ENCODE assay signal across 8 cellular contexts in genomic region chr3:141368062-141368924, GRCh38. TPM values are rescaled to one million over a fixed set of nuclear protein-coding genes. Genes with fewer than 3 reads are reported as not detected.
DNase-seq lines count a peak whose midpoint lies in the region; ATAC-seq, FAIRE-seq and TF ChIP-seq lines count a peak whose summit lies in the region.

TSS of gene ZBTB38 (plus strand) at chr3:141368504. CDS start at chr3:141442389, 73,885 bp downstream.

- no peaks in the 10 kb centered on the region for H3K9me2 ChIP-seq in OCI-LY1 (ENCODE audit: low read depth, low read length)

- peaks cover under 1% of the 10 kb centered on the region; the same call in 1 of the 2 replicates for H3K9me3 ChIP-seq in OCI-LY1 (ENCODE audit: low read length)
- peaks cover 0 to 2% (median 0%) of the 10 kb centered on the region in 3 donors for H3K9me3 ChIP-seq in gastrocnemius medialis

- intact Hi-C loops in gastrocnemius medialis (cut with DNase I; ENCODE audit: low total_unique reads): loop anchor here (1.0 to 5.0 kb wide), 2 partner anchors 43 to 131 kb away; no protein-coding TSS in a partner anchor

- peak; percentile 71 for FAIRE-seq in GM12892 (lab: Jason Lieb, UNC)

- H3K4me1 ChIP-seq in OCI-LY1 (ENCODE audit: insufficient read depth, low read length, severe bottlenecking) (peaks cover 31% of the 10 kb centered on the region), gastrocnemius medialis (peaks cover 27 to 55% of the 10 kb centered on the region in 2 donors)

- no peaks in the 10 kb centered on the region for H3K36me3 ChIP-seq in OCI-LY1 (ENCODE audit: insufficient read depth, low read length)
- no peaks in the 10 kb centered on the region for H3K36me3 ChIP-seq in gastrocnemius medialis

- DNase-seq in GM12892 (ENCODE audit: insufficient read length) (peak; percentile 40), cardiac fibroblast (ENCODE audit: low read depth in 2 of 2) (peak; percentile 98 to 99), iris pigment epithelial cell (ENCODE audit: low read depth) (peak; percentile 94), gastrocnemius medialis (peak; percentile 86 to 95)

- peak within 1 kb of the TSS; percentile 18 for H3K4me3 ChIP-seq in OCI-LY1 (ENCODE audit: low read depth, low read length, poor library complexity, severe bottlenecking)
- peak within 1 kb of the TSS; percentile 36 to 64 for H3K4me3 ChIP-seq in cardiac fibroblast (replicated peaks in 1 of 2; ENCODE audit: low read depth in 2 of 2, low read length in 2 of 2)
- peak within 1 kb of the TSS; percentile 40 to 48 (median 44) for H3K4me3 ChIP-seq in gastrocnemius medialis

- TF ChIP-seq POLR2A in GM12892 (IDR thresholded peaks at IDR 0.05; ENCODE audit: low read depth, low read length) (peak; percentile 34; the same call in 1 of the 2 replicates), gastrocnemius medialis (IDR thresholded peaks at IDR 0.05) (peak; percentile 76 to 85)

- peak within 1 kb of the TSS; percentile 41 for H3K9ac ChIP-seq in OCI-LY1 (ENCODE audit: low read length)

- H4K20me1 ChIP-seq in OCI-LY1 (ENCODE audit: insufficient read depth, low read length): no peaks in the 10 kb centered on the region

- H3F3A ChIP-seq in OCI-LY1 (ENCODE audit: insufficient read depth, low read length): no peaks in the 10 kb centered on the region

- H3K27ac ChIP-seq in OCI-LY1 (ENCODE audit: low read depth, low read length, poor library complexity, severe bottlenecking): peak within 1 kb of the TSS; percentile 59
- peak within 1 kb of the TSS; percentile 88 to 96 (median 94) for H3K27ac ChIP-seq in gastrocnemius medialis

- H2AFZ ChIP-seq in OCI-LY1 (ENCODE audit: low read length): peak within 1 kb of the TSS; percentile 87

- no peak for TF ChIP-seq CTCF in OCI-LY1 (IDR thresholded peaks at IDR 0.05; ENCODE audit: low read length)
- no peak for TF ChIP-seq CTCF in cardiac fibroblast (IDR thresholded peaks at IDR 0.05; ENCODE audit: low read depth, low read length)
- no peak for TF ChIP-seq CTCF in gastrocnemius medialis (IDR thresholded peaks at IDR 0.05 in 4 of 5, conservative IDR thresholded peaks at IDR 0.05 in 1 of 5)

- ATAC-seq in gastrocnemius medialis (peak; percentile 60 to 64), HG03139 (IDR thresholded peaks at IDR 0.05; ENCODE audit: unreplicated experiment) (no peak), HG03196 (IDR thresholded peaks at IDR 0.05; ENCODE audit: unreplicated experiment) (no peak), GM21381 (IDR thresholded peaks at IDR 0.05; ENCODE audit: unreplicated experiment) (no peak)

- peak within 1 kb of the TSS; percentile 55 for H3K4me2 ChIP-seq in OCI-LY1 (ENCODE audit: low read length)

- in situ Hi-C loops in gastrocnemius medialis (cut with MboI; ENCODE audit: low sequenced_read_pairs in 4 of 4): loop anchor here in 3 of 4 donors (10.0 to 25.0 kb wide), 3 partner anchors 53 to 369 kb away; partner anchors contain the start of gene RNF7 (in 1 of the 3)

- H3K27me3 ChIP-seq in OCI-LY1 (ENCODE audit: insufficient read depth, low read length): no peaks in the 10 kb centered on the region
- H3K27me3 ChIP-seq in gastrocnemius medialis: no peaks in the 10 kb centered on the region

- no peaks in the 10 kb centered on the region for H3K79me2 ChIP-seq in OCI-LY1 (ENCODE audit: insufficient read depth, low read length)

RNA-seq across cellular contexts. Expression of gene ZBTB38, which starts in this region (rescaled TPM):
- polyA plus RNA-seq in GM12892 (2012; ENCODE audit: missing spikeins): 101 TPM
- 100 to 1,000 TPM; 160 to 415 (median 232) TPM for total RNA-seq in gastrocnemius medialis

Comparison
In these comparisons a context has a peak if more than half of its experiments do, and no peak if none do; other contexts are left out.
1. DNase-seq: peak in every context shown above with its lines; median percentile 98 in cardiac fibroblast; 94 in iris pigment epithelial cell; 90 in gastrocnemius medialis; 40 in GM12892.
2. ATAC-seq: peak in gastrocnemius medialis (2 of 2); none in HG03139 (single experiment), HG03196 (single experiment) and GM21381 (single experiment).
3. Peak in every context shown above with its lines, with median percentiles within 50 percentile points of each other: H3K4me3 ChIP-seq.